Comparison of ENCODE assay signal across 1 cellular context in the genomic region with DNA sequence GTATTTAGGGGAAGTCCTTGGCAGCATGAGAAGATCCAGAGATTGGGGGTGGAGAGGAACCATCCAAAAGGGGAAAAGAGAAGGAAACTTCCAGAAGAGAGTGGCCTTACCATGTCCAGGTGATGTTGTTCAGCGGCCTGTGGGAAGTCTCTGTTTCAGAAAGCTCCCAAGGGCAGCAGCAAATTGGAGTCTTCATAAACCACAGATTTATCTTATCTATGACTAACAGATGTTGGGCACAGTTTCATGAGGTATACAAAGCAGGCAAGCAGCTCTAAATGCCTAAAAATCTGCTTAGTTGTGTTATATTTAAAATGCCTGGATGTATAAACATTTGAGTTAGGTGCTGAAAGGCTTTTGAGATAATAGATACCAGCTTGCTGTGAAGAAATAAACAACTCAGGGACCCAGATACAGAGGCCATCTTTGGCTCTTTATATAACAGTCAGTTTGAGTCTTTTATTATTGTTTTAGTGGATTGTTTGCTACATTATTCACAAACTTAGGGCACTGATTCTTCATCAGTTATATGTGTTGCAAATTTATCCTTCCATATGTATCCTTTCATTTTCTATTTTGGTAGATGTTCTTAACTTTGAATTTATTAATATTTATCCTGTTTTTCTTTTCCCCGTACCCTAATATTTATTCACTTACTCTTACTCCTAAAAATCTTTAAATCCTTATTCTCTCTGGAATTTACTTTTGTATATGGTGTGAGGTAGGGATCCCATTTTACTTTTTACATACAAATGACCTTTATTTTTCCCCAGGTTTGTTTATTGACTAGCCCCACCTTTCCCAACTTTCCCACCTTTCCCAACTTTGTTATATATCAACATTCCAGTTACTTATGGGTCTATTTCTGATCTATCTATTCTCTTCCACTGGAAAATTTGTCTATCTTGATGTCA.
TF ChIP-seq lines count a peak whose summit lies in the region.

No MANE protein-coding gene starts in this region.

TF ChIP-seq in K562, 482 proteins besides CTCF, POLR2A, EP300 and RAD21 (continued from another document):
- TF ChIP-seq, protein P1, sequence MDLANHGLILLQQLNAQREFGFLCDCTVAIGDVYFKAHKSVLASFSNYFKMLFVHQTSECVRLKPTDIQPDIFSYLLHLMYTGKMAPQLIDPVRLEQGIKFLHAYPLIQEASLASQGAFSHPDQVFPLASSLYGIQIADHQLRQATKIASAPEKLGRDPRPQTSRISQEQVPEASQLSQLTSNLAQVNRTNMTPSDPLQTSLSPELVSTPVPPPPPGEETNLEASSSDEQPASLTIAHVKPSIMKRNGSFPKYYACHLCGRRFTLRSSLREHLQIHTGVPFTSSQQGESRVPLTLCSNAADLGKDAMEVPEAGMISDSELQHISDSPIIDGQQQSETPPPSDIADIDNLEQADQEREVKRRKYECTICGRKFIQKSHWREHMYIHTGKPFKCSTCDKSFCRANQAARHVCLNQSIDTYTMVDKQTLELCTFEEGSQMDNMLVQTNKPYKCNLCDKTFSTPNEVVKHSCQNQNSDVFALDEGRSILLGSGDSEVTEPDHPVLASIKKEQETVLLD (IDR thresholded peaks at IDR 0.05): no peak
- TF ChIP-seq KHSRP (IDR thresholded peaks at IDR 0.05): no peak; the same call in 1 of the 2 replicates
- TF ChIP-seq PHTF2 (CRISPR knock-in tag; IDR thresholded peaks at IDR 0.05): no peak
- TF ChIP-seq, protein P2, sequence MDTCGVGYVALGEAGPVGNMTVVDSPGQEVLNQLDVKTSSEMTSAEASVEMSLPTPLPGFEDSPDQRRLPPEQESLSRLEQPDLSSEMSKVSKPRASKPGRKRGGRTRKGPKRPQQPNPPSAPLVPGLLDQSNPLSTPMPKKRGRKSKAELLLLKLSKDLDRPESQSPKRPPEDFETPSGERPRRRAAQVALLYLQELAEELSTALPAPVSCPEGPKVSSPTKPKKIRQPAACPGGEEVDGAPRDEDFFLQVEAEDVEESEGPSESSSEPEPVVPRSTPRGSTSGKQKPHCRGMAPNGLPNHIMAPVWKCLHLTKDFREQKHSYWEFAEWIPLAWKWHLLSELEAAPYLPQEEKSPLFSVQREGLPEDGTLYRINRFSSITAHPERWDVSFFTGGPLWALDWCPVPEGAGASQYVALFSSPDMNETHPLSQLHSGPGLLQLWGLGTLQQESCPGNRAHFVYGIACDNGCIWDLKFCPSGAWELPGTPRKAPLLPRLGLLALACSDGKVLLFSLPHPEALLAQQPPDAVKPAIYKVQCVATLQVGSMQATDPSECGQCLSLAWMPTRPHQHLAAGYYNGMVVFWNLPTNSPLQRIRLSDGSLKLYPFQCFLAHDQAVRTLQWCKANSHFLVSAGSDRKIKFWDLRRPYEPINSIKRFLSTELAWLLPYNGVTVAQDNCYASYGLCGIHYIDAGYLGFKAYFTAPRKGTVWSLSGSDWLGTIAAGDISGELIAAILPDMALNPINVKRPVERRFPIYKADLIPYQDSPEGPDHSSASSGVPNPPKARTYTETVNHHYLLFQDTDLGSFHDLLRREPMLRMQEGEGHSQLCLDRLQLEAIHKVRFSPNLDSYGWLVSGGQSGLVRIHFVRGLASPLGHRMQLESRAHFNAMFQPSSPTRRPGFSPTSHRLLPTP (IDR thresholded peaks at IDR 0.05; ENCODE audit: borderline replicate concordance, extremely low read depth, insufficient read length): no peak
- no peak for TF ChIP-seq NR0B1 (IDR thresholded peaks at IDR 0.05; ENCODE audit: partially characterized antibody)
- no peak for TF ChIP-seq ZNF23 (CRISPR knock-in tag; IDR thresholded peaks at IDR 0.05)
- TF ChIP-seq STAG1 (CRISPR knock-in tag; IDR thresholded peaks at IDR 0.05; ENCODE audit: borderline replicate concordance): no peak
- TF ChIP-seq CEBPB (tag; IDR thresholded peaks at IDR 0.05): peak; percentile 29; the same call in 1 of the 2 replicates
- TF ChIP-seq ELK3 (CRISPR knock-in tag; IDR thresholded peaks at IDR 0.05): no peak
- TF ChIP-seq ZNF79 (CRISPR knock-in tag; IDR thresholded peaks at IDR 0.05; ENCODE audit: low read depth): no peak
- TF ChIP-seq CCNT2 (IDR thresholded peaks at IDR 0.05; ENCODE audit: borderline replicate concordance, extremely low read depth, insufficient read length, low read depth, low read length): peak; percentile 73
- TF ChIP-seq, protein P3, sequence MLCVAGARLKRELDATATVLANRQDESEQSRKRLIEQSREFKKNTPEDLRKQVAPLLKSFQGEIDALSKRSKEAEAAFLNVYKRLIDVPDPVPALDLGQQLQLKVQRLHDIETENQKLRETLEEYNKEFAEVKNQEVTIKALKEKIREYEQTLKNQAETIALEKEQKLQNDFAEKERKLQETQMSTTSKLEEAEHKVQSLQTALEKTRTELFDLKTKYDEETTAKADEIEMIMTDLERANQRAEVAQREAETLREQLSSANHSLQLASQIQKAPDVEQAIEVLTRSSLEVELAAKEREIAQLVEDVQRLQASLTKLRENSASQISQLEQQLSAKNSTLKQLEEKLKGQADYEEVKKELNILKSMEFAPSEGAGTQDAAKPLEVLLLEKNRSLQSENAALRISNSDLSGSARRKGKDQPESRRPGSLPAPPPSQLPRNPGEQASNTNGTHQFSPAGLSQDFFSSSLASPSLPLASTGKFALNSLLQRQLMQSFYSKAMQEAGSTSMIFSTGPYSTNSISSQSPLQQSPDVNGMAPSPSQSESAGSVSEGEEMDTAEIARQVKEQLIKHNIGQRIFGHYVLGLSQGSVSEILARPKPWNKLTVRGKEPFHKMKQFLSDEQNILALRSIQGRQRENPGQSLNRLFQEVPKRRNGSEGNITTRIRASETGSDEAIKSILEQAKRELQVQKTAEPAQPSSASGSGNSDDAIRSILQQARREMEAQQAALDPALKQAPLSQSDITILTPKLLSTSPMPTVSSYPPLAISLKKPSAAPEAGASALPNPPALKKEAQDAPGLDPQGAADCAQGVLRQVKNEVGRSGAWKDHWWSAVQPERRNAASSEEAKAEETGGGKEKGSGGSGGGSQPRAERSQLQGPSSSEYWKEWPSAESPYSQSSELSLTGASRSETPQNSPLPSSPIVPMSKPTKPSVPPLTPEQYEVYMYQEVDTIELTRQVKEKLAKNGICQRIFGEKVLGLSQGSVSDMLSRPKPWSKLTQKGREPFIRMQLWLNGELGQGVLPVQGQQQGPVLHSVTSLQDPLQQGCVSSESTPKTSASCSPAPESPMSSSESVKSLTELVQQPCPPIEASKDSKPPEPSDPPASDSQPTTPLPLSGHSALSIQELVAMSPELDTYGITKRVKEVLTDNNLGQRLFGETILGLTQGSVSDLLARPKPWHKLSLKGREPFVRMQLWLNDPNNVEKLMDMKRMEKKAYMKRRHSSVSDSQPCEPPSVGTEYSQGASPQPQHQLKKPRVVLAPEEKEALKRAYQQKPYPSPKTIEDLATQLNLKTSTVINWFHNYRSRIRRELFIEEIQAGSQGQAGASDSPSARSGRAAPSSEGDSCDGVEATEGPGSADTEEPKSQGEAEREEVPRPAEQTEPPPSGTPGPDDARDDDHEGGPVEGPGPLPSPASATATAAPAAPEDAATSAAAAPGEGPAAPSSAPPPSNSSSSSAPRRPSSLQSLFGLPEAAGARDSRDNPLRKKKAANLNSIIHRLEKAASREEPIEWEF (CRISPR knock-in tag; IDR thresholded peaks at IDR 0.05): no peak
- TF ChIP-seq, protein P4, sequence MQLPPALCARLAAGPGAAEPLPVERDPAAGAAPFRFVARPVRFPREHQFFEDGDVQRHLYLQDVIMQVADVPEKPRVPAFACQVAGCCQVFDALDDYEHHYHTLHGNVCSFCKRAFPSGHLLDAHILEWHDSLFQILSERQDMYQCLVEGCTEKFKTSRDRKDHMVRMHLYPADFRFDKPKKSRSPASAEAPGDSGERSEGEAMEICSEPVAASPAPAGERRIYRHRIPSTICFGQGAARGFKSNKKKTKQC (CRISPR knock-in tag; IDR thresholded peaks at IDR 0.05): no peak
- no peak; the same call in 1 of the 2 replicates for TF ChIP-seq ZBTB17 (CRISPR knock-in tag; IDR thresholded peaks at IDR 0.05)
- TF ChIP-seq NELFE (IDR thresholded peaks at IDR 0.05; ENCODE audit: insufficient read depth, insufficient read length): no peak
- TF ChIP-seq MTA3 (IDR thresholded peaks at IDR 0.05; ENCODE audit: borderline replicate concordance): peak; percentile 69; the same call in 1 of the 2 replicates
- TF ChIP-seq FOXP4 (CRISPR knock-in tag; IDR thresholded peaks at IDR 0.05; ENCODE audit: borderline replicate concordance): no peak
- TF ChIP-seq, protein P5, sequence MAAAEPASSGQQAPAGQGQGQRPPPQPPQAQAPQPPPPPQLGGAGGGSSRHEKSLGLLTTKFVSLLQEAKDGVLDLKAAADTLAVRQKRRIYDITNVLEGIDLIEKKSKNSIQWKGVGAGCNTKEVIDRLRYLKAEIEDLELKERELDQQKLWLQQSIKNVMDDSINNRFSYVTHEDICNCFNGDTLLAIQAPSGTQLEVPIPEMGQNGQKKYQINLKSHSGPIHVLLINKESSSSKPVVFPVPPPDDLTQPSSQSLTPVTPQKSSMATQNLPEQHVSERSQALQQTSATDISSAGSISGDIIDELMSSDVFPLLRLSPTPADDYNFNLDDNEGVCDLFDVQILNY (CRISPR knock-in tag; IDR thresholded peaks at IDR 0.05): no peak
- no peak for TF ChIP-seq SREBF2 (CRISPR knock-in tag; IDR thresholded peaks at IDR 0.05)
- TF ChIP-seq KLF1 (tag; IDR thresholded peaks at IDR 0.05): no peak
- TF ChIP-seq, protein P6, sequence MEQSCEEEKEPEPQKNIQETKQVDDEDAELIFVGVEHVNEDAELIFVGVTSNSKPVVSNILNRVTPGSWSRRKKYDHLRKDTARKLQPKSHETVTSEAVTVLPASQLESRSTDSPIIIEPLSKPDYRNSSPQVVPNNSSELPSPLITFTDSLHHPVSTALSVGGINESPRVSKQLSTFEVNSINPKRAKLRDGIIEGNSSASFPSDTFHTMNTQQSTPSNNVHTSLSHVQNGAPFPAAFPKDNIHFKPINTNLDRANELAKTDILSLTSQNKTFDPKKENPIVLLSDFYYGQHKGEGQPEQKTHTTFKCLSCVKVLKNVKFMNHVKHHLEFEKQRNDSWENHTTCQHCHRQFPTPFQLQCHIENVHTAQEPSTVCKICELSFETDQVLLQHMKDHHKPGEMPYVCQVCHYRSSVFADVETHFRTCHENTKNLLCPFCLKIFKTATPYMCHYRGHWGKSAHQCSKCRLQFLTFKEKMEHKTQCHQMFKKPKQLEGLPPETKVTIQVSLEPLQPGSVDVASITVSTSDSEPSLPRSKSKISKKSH (CRISPR knock-in tag; IDR thresholded peaks at IDR 0.05): no peak
TF ChIP-seq in K562: peak in this region for 98.
